ENCODE assay signal across 1 cellular context in the genomic region with DNA sequence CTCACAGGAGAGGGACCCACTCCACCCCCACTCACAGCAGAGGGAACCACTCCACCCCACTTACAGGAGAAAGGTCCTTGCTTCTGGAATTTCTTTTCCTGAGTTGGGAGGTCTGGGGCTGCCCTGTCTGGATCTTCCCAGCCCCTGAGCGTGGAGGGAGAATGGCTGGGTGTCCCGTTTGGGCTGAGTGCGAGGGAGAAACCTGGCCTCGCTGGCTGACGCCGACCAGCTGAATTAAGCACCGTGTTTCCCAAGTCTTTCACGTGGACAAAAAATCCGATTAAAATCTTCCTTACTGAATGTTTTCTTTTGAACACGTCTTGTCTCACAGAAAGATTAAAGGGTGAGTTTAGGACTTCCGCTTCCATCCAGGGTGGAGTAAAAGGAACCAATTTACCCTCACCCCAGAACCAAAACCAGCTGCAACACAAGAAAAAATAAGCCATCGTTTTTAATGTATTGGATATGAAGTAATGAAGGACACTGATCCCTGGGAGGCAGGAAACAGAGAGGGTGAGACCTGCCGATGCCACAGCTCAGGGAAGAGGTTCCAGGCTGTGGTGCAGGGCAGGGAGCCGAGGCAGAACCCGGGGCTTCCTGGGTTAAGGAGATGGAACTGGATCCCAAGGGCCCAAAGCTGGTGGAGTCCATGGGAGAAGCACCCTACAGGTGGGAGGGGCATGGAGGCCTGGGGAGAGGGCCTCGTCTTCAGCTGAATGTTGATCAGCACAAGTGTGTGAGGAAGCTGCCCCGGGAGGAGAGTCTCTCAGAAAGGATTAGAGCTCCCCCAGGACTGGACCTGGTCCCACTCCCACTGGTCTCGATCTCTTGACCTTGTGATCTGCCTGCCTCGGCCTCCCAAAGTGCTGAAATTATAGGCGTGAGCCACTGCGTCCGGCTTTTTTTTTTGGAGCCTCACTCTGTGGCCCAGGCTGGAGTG.
TF ChIP-seq lines count a peak whose summit lies in the region.

No MANE protein-coding gene starts in this region.

TF ChIP-seq in WTC11, 78 proteins besides CTCF, POLR2A, EP300 and RAD21 (continued from another document):
- TF ChIP-seq, protein P1, sequence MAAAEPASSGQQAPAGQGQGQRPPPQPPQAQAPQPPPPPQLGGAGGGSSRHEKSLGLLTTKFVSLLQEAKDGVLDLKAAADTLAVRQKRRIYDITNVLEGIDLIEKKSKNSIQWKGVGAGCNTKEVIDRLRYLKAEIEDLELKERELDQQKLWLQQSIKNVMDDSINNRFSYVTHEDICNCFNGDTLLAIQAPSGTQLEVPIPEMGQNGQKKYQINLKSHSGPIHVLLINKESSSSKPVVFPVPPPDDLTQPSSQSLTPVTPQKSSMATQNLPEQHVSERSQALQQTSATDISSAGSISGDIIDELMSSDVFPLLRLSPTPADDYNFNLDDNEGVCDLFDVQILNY (CRISPR knock-in tag; IDR thresholded peaks at IDR 0.05), result no peak
- TF ChIP-seq, protein P2, sequence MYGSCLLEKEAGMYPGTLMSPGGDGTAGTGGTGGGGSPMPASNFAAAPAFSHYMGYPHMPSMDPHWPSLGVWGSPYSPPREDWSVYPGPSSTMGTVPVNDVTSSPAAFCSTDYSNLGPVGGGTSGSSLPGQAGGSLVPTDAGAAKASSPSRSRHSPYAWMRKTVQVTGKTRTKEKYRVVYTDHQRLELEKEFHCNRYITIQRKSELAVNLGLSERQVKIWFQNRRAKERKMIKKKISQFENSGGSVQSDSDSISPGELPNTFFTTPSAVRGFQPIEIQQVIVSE (CRISPR knock-in tag; IDR thresholded peaks at IDR 0.05; ENCODE audit: borderline replicate concordance), result no peak
